In genomic region chr10:30580241-30580640, GRCh38 we compare ENCODE assay signal across 28 cellular contexts. TPM values are rescaled to one million over a fixed set of nuclear protein-coding genes. Genes with fewer than 3 reads are reported as not detected.
"Had no signal": no experiment of that assay in that cellular context is flagged by ENCODE, and none has a peak within 500 bp of the region (broad histone marks: within the 10 kb centered on the region; RNA-seq: fewer than 3 reads in every experiment).

No MANE protein-coding gene starts in this region.

- H3K27ac ChIP-seq: KMS-11, PC-9, Peyer's patch, SJCRH30 had no signal

- DNase-seq: IMR-90, MV-4-11, NCI-H1048, NCI-H1105, NCI-H1417, NCI-H1436 treated with DMSO at 0.1 percent for 48 hours, NCI-H1694, NCI-H187 treated with DMSO at 0.1 percent for 48 hours, NCI-H2029 treated with DMSO at 0.1 percent for 48 hours, NCI-H2107, NCI-H446, NCI-H510A, NCI-H69, NCI-H774, OCI-M1, PC-9, Peyer's patch, SHP77 treated with DMSO at 0.1 percent for 48 hours, T-cell had no signal

- H3K4me2 ChIP-seq: KMS-11, PC-9 had no signal

- H3K27me3 ChIP-seq: Peyer's patch, SJCRH30 had no signal

- H3K9me3 Mint-ChIP-seq: T-cell had no signal

- FAIRE-seq: HepG2 had no signal

- H3K27ac Mint-ChIP-seq: T-cell had no signal

- H3K36me3 ChIP-seq: Peyer's patch, SJCRH30 had no signal

- H3K4me3 ChIP-seq: PC-9, Peyer's patch, SJCRH30 had no signal

- H3K4me3 Mint-ChIP-seq: T-cell had no signal

- H3K36me3 Mint-ChIP-seq: T-cell had no signal

- H3K9ac ChIP-seq: KMS-11 had no signal

- H2AFZ ChIP-seq: PC-9 had no signal

- H3K9me3 ChIP-seq: Peyer's patch, SJCRH30 had no signal

- H3K4me1 ChIP-seq: SJCRH30 had no signal

- ATAC-seq: HepG2, Right ventricle myocardium inferior, SK-N-SH treated with all-trans-retinoic acid at 6 μM for 48 hours, T-cell had no signal

RNA-seq across cellular contexts. Expression of gene LYZL2, which starts 49.3 kb away (rescaled TPM):
- total RNA-seq: HT1080, IMR-90, LHCN-M2, MCF 10A, PC-9, Peyer's patch, Right ventricle myocardium inferior, RPMI7951, SJCRH30, T-cell had no signal
- polyA plus RNA-seq: IMR-90 had no signal
